28 cellular contexts compared by ENCODE assay signal in genomic region chr20:47382746-47383145, GRCh38. TPM values are rescaled to one million over a fixed set of nuclear protein-coding genes. Genes with fewer than 3 reads are reported as not detected.
DNase-seq lines count a peak whose midpoint lies in the region; ATAC-seq, FAIRE-seq and TF ChIP-seq lines count a peak whose summit lies in the region.
"Had no signal": no experiment of that assay in that cellular context is flagged by ENCODE, and none has a peak within 500 bp of the region (broad histone marks: within the 10 kb centered on the region; RNA-seq: fewer than 3 reads in every experiment).

No MANE protein-coding gene starts in this region.

- peak overlapping the region; percentile 85 for H2BK120ac ChIP-seq in IMR-90 (ENCODE audit: low read depth, low read length)
- H2BK120ac ChIP-seq in neuronal stem cell (ENCODE audit: low read depth, low read length): no peak overlapping the region

- H3K18ac ChIP-seq in IMR-90 (ENCODE audit: low read depth, low read length): peak overlapping the region; percentile 91
- peak overlapping the region; percentile 53 for H3K18ac ChIP-seq in neuronal stem cell (ENCODE audit: low read length)

- no peak for TF ChIP-seq RAD21 in IMR-90 (IDR thresholded peaks at IDR 0.05; ENCODE audit: low read length)
- no peak for TF ChIP-seq RAD21 in K562 (CRISPR knock-in tag; conservative IDR thresholded peaks at IDR 0.05 in 1 of 2, IDR thresholded peaks at IDR 0.05 in 1 of 2)

- H3K9me3 Mint-ChIP-seq in Caco-2 (ENCODE audit: unreplicated experiment): peaks cover 10% of the 10 kb centered on the region

- BruUV-seq in Caco-2 (replicated peaks; lab: Mats Ljungman, UMichigan): no TSS peak
- no TSS peak for BruUV-seq in IMR-90 (replicated peaks; lab: Mats Ljungman, UMichigan)
- BruUV-seq in K562 (replicated peaks; lab: Mats Ljungman, UMichigan): no TSS peak

- no peak overlapping the region for H3K56ac ChIP-seq in IMR-90 (ENCODE audit: extremely low read depth, insufficient read depth, low read length)

- H3K4me1 ChIP-seq in Caco-2 (peaks cover 20% of the 10 kb centered on the region), IMR-90 (ENCODE audit: control insufficient read depth, insufficient read depth, low read length) (peaks cover 9% of the 10 kb centered on the region), K562 (replicated peaks in 1 of 2; ENCODE audit: control insufficient read depth in 2 of 2, insufficient read depth in 2 of 2, low read length in 2 of 2) (peaks cover 20 to 36% of the 10 kb centered on the region in 2 experiments), neuronal stem cell (ENCODE audit: control insufficient read depth in 2 of 2, insufficient read depth in 1 of 2, low read depth in 1 of 2, low read length in 2 of 2) (peaks cover 8% of the 10 kb centered on the region in 2 donors), gastrocnemius medialis (peaks cover 2 to 10% of the 10 kb centered on the region in 2 donors)

- H3K4me2 ChIP-seq in IMR-90 (ENCODE audit: low read depth, low read length) (no peak overlapping the region), K562 (ENCODE audit: insufficient read depth, low read length) (no peak overlapping the region), neuronal stem cell (ENCODE audit: insufficient read depth, low read length, poor library complexity, severe bottlenecking) (no peak overlapping the region)

- DNase-seq in Caco-2 (no peak), IMR-90 (no peak), K562 (ENCODE audit: extremely low read depth in 1 of 4, low spot score in 3 of 4) (peak in 1 of 4 experiments; percentile 47), neuronal stem cell (ENCODE audit: low spot score) (no peak), gastrocnemius medialis (no peak), urothelium cell line (ENCODE audit: low spot score) (no peak), cerebellum (ENCODE audit: low spot score) (no peak), OCI-M2 (lab: John Stamatoyannopoulos, UW; ENCODE audit: unreplicated experiment) (no peak)
- DNase-seq: activated CD4-positive, CD25-positive, alpha-beta regulatory T cell treated with anti-CD3 and anti-CD28 coated beads, Interleukin-2, amount 50 U/mL, for 72 hours; activated effector memory CD4-positive, alpha-beta T cell treated with Interleukin-2 at 50 U/mL for 16 hours; activated T-cell treated with anti-CD3 and anti-CD28 coated beads for 4 hours; effector CD4-positive, alpha-beta T cell; heart left ventricle; kidney; NCI-H1092; NCI-H187 treated with DMSO at 0.1 percent for 48 hours; NCI-H2227 treated with DMSO at 0.1 percent for 48 hours; right lobe of liver; RPMI8226; stimulated activated CD4-positive, alpha-beta T cell treated with anti-CD3 and anti-CD28 coated beads, Interleukin-12 subunit alpha, Interleukin-12 subunit beta, amount 100 ng/mL, for 4 hours; stimulated activated CD4-positive, alpha-beta T cell treated with anti-CD3 and anti-CD28 coated beads, Interleukin-4, amount 100 ng/mL, for 1 hour; T-helper 17 cell had no signal

- ATAC-seq in IMR-90 (ENCODE audit: low read depth) (no peak), K562 (no peak), gastrocnemius medialis (no peak)
- ATAC-seq: heart left ventricle, right lobe of liver, SK-N-SH treated with all-trans-retinoic acid at 6 μM for 48 hours, T-helper 17 cell had no signal

- H3K4me3 ChIP-seq in Caco-2 (ENCODE audit: low read depth, low read length) (no peak overlapping the region), IMR-90 (ENCODE audit: insufficient read depth, low read depth, low read length) (no peak overlapping the region), K562 (no peak overlapping the region), neuronal stem cell (ENCODE audit: low read length in 2 of 2) (no peak overlapping the region), gastrocnemius medialis (no peak overlapping the region)
- H3K4me3 ChIP-seq: heart left ventricle, lung, right lobe of liver had no signal

- H3K36me3 ChIP-seq in Caco-2 (ENCODE audit: control insufficient read depth, insufficient read depth, low read length) (no peaks in the 10 kb centered on the region), IMR-90 (ENCODE audit: control insufficient read depth, insufficient read depth, low read length) (no peaks in the 10 kb centered on the region), K562 (ENCODE audit: control insufficient read depth, insufficient read depth, low read length) (no peaks in the 10 kb centered on the region), neuronal stem cell (replicated peaks in 1 of 2; ENCODE audit: control insufficient read depth in 2 of 2, insufficient read depth in 2 of 2, low read length in 2 of 2) (no peaks in the 10 kb centered on the region), gastrocnemius medialis (no peaks in the 10 kb centered on the region)
- H3K36me3 ChIP-seq: heart left ventricle, right lobe of liver had no signal

- H3K9me1 ChIP-seq in IMR-90 (ENCODE audit: insufficient read depth, low read length) (peaks cover 17% of the 10 kb centered on the region), K562 (ENCODE audit: control insufficient read depth, insufficient read depth, low read length) (no peaks in the 10 kb centered on the region)

- H4K91ac ChIP-seq in IMR-90 (ENCODE audit: insufficient read depth, low read depth, low read length) (peak overlapping the region; percentile 82), neuronal stem cell (ENCODE audit: low read depth, low read length, poor library complexity) (no peak overlapping the region)

- peaks cover 13% of the 10 kb centered on the region for H3K36me3 Mint-ChIP-seq in Caco-2 (ENCODE audit: insufficient read depth, unreplicated experiment)
- H3K36me3 Mint-ChIP-seq: brain had no signal

- peaks cover 19% of the 10 kb centered on the region for H3K79me2 ChIP-seq in K562 (ENCODE audit: control insufficient read depth, insufficient read depth, low read length)

- in situ Hi-C loops in IMR-90 (cut with MboI; ENCODE audit: low sequenced_read_pairs): loop anchor here (5.0 kb wide), 4 partner anchors 105 to 625 kb away; no protein-coding TSS in a partner anchor
- in situ Hi-C loops in K562 (cut with MboI): loop anchor here (5.0 to 25.0 kb wide), 2 partner anchors 75 to 620 kb away; no protein-coding TSS in a partner anchor
- in situ Hi-C loops in gastrocnemius medialis (cut with MboI; ENCODE audit: low sequenced_read_pairs in 4 of 4): loop anchor here (5.0 to 25.0 kb wide), 6 partner anchors 105 to 628 kb away; no protein-coding TSS in a partner anchor

- peaks cover 25% of the 10 kb centered on the region for H3K4me1 Mint-ChIP-seq in Caco-2 (ENCODE audit: low read depth, unreplicated experiment)

- CTCF ChIA-PET in Caco-2 (lab: Charles Lee): interaction anchor here (0.7 to 5.8 kb wide), 15 partner anchors 25 to 238 kb away, joined by 3 to 306 read pairs (median 15); partner anchors contain the start of gene ZMYND8
- CTCF ChIA-PET in IMR-90 (lab: Yijun Ruan, JAX): interaction anchor here (0.7 to 4.3 kb wide), 3 partner anchors 24 to 110 kb away, joined by 3 to 101 read pairs (median 4); no protein-coding TSS in a partner anchor
- CTCF ChIA-PET in K562 (lab: Yijun Ruan, JAX; ENCODE audit: low intra/inter-chr PET ratio): interaction anchor here (1.2 to 3.0 kb wide), 5 partner anchors 86 to 238 kb away, joined by 6 to 73 read pairs (median 24); no protein-coding TSS in a partner anchor

- peak overlapping the region; percentile 71 for H2AFZ ChIP-seq in IMR-90 (replicated peaks; ENCODE audit: low read length, poor library complexity)
- H2AFZ ChIP-seq in K562 (ENCODE audit: low read depth, low read length): peak overlapping the region; percentile 32
- peak overlapping the region; percentile 31 for H2AFZ ChIP-seq in neuronal stem cell (ENCODE audit: low read length)

- peak overlapping the region; percentile 81 for H4K5ac ChIP-seq in IMR-90 (ENCODE audit: low read depth, low read length)

- H3K27ac Mint-ChIP-seq in Caco-2 (ENCODE audit: unreplicated experiment): peak overlapping the region; percentile 70
- H3K27ac Mint-ChIP-seq: brain, progenitor cell of endocrine pancreas, T-helper 17 cell had no signal

- no peak overlapping the region for H3K4me3 Mint-ChIP-seq in Caco-2 (ENCODE audit: unreplicated experiment)
- H3K4me3 Mint-ChIP-seq: brain, T-helper 17 cell had no signal

- H2AK9ac ChIP-seq in IMR-90 (replicated peaks; ENCODE audit: low read depth, low read length, poor library complexity): peak overlapping the region; percentile 7

- H3K27ac ChIP-seq in IMR-90 (ENCODE audit: insufficient read depth, low read length) (peak overlapping the region; percentile 6; the same call in 1 of the 2 replicates), K562 (ENCODE audit: extremely low read depth, low read depth, low read length) (peak overlapping the region; percentile 45; the same call in 1 of the 3 replicates), neuronal stem cell (replicated peaks; ENCODE audit: low read length) (no peak overlapping the region), gastrocnemius medialis (no peak overlapping the region)
- H3K27ac ChIP-seq: C4-2B, epithelial cell of prostate, right lobe of liver had no signal

- H2BK5ac ChIP-seq in IMR-90 (ENCODE audit: low read depth, low read length, poor library complexity, severe bottlenecking): peak overlapping the region; percentile 46
- H2BK5ac ChIP-seq in neuronal stem cell (ENCODE audit: low read length): no peak overlapping the region

- POLR2A ChIA-PET in Caco-2 (lab: Charles Lee) (interaction anchor here (0.6 to 6.1 kb wide), 3 partner anchors 23 to 230 kb away, joined by 4 to 114 read pairs (median 6); partner anchors contain the start of gene ZMYND8), IMR-90 (lab: Charles Lee; ENCODE audit: unreplicated experiment) (interaction anchor here (0.6 to 0.7 kb wide), 2 partner anchors 25 to 51 kb away, joined by 8 to 14 read pairs; no protein-coding TSS in a partner anchor), K562 (lab: Yijun Ruan, JAX) (interaction anchor here (0.7 to 2.3 kb wide), 5 partner anchors 22 to 146 kb away, joined by 3 to 6 read pairs (median 4); partner anchors contain the start of gene ZMYND8)

- no peaks in the 10 kb centered on the region for H3K27me3 Mint-ChIP-seq in Caco-2 (ENCODE audit: insufficient read depth, unreplicated experiment)
- H3K27me3 Mint-ChIP-seq: brain, progenitor cell of endocrine pancreas, T-helper 17 cell had no signal

- H2BK15ac ChIP-seq in IMR-90 (ENCODE audit: low read depth, low read length): peak overlapping the region; percentile 96
- peak overlapping the region; percentile 49 for H2BK15ac ChIP-seq in neuronal stem cell (ENCODE audit: low read length)

- dilution Hi-C loops in IMR-90 (cut with HindIII; ENCODE audit: low sequenced_read_pairs, unreplicated experiment): loop anchor here (25.0 kb wide), 1 partner anchor 120 kb away; no protein-coding TSS in a partner anchor

- FAIRE-seq in K562 (lab: Jason Lieb, UNC): peak; percentile 56
- FAIRE-seq in urothelium cell line (lab: Jason Lieb, UNC): no peak
- FAIRE-seq: kidney had no signal

- H2AK5ac ChIP-seq in IMR-90 (ENCODE audit: low read depth, low read length) (peak overlapping the region; percentile 85), neuronal stem cell (ENCODE audit: low read depth, low read length) (peak overlapping the region; percentile 7)

- peak overlapping the region; percentile 14 for H2BK12ac ChIP-seq in neuronal stem cell (ENCODE audit: low read length)

- H2BK20ac ChIP-seq in IMR-90 (ENCODE audit: low read depth, low read length): peak overlapping the region; percentile 89; the same call in 1 of the 2 replicates

- peak overlapping the region; percentile 60 to 82 for H4K8ac ChIP-seq in IMR-90 (ENCODE audit: low read depth in 2 of 2, low read length in 2 of 2)
- H4K8ac ChIP-seq in neuronal stem cell (ENCODE audit: low read depth, low read length): no peak overlapping the region

- no peak for TF ChIP-seq EP300 in K562 (IDR thresholded peaks at IDR 0.05; ENCODE audit: low read length)

- H3K9ac ChIP-seq in IMR-90 (ENCODE audit: low read depth, low read length) (0 out of 2 replicates have a peak overlapping the region, but pooled peaks have one; percentile 4), K562 (ENCODE audit: insufficient read depth in 1 of 2, low read depth in 2 of 2, low read length in 2 of 2) (peak overlapping the region; percentile 28 to 54; a peak in 3 of 4 replicates), neuronal stem cell (ENCODE audit: low read depth, low read length, poor library complexity) (no peak overlapping the region)

- H3K9me3 ChIP-seq in Caco-2: no peaks in the 10 kb centered on the region
- no peaks in the 10 kb centered on the region for H3K9me3 ChIP-seq in IMR-90 (ENCODE audit: control insufficient read depth, insufficient read depth, low read length)
- H3K9me3 ChIP-seq in K562 (replicated peaks; ENCODE audit: control insufficient read depth, insufficient read depth, low read depth, low read length): no peaks in the 10 kb centered on the region
- no peaks in the 10 kb centered on the region for H3K9me3 ChIP-seq in neuronal stem cell (replicated peaks in 1 of 2; ENCODE audit: control insufficient read depth in 2 of 2, insufficient read depth in 1 of 2, low read depth in 1 of 2, low read length in 2 of 2)
- H3K9me3 ChIP-seq in gastrocnemius medialis: no peaks in the 10 kb centered on the region
- H3K9me3 ChIP-seq: heart left ventricle, right lobe of liver had no signal

- H3K27me3 ChIP-seq in Caco-2 (replicated peaks; ENCODE audit: control insufficient read depth, insufficient read depth, low read length) (no peaks in the 10 kb centered on the region), IMR-90 (ENCODE audit: control insufficient read depth, insufficient read depth, low read length) (no peaks in the 10 kb centered on the region), K562 (ENCODE audit: control insufficient read depth in 2 of 2, insufficient read depth in 2 of 2, low read length in 2 of 2) (no peaks in the 10 kb centered on the region), neuronal stem cell (ENCODE audit: control insufficient read depth in 3 of 3, insufficient read depth in 3 of 3, low read depth in 1 of 3, low read length in 3 of 3) (no peaks in the 10 kb centered on the region), gastrocnemius medialis (no peaks in the 10 kb centered on the region)
- H3K27me3 ChIP-seq: heart left ventricle, right lobe of liver had no signal

- TF ChIP-seq CTCF in Caco-2 (IDR thresholded peaks at IDR 0.05; ENCODE audit: insufficient read depth in 1 of 2, low read depth in 1 of 2, low read length in 1 of 2, severe bottlenecking in 1 of 2, unreplicated experiment in 1 of 2) (no peak), IMR-90 (conservative IDR thresholded peaks at IDR 0.05; ENCODE audit: low read depth, low read length) (no peak), K562 (IDR thresholded peaks at IDR 0.05 in 2 of 3, conservative IDR thresholded peaks at IDR 0.05 in 1 of 3; ENCODE audit: insufficient read depth in 2 of 3, low read depth in 1 of 3, low read length in 3 of 3) (no peak), gastrocnemius medialis (IDR thresholded peaks at IDR 0.05 in 4 of 5, conservative IDR thresholded peaks at IDR 0.05 in 1 of 5) (no peak)

- WGBS in IMR-90 (ENCODE audit: extremely low coverage in 2 of 2, insufficient read length in 1 of 2), 2 experiments: 80% methylated on average over 2 of the region's 3 CpGs; no CpG with 5 or more reads in 1 of the 2 experiments
- 54% methylated on average over 3 of the region's 3 CpGs for WGBS in K562 (ENCODE audit: insufficient coverage, low coverage, missing lambda C conversion rate)
- no CpG with 5 or more reads among the region's 3 CpGs for WGBS in neuronal stem cell (ENCODE audit: extremely low coverage in 2 of 2, insufficient read length in 2 of 2, insufficient replicate concordance in 1 of 2), 2 donors

- H3K4ac ChIP-seq in IMR-90 (ENCODE audit: low read depth, low read length): peak overlapping the region; percentile 88
- no peak overlapping the region for H3K4ac ChIP-seq in neuronal stem cell (ENCODE audit: low read length)

- intact Hi-C loops in Caco-2 (cut with micrococcal nuclease; ENCODE audit: unreplicated experiment) (loop anchor here (5.0 kb wide), 2 partner anchors 40 to 635 kb away; no protein-coding TSS in a partner anchor), IMR-90 (cut with micrococcal nuclease) (no loop called here), K562 (cut with micrococcal nuclease) (loop anchor here (5.0 kb wide), 2 partner anchors 65 to 630 kb away; no protein-coding TSS in a partner anchor), gastrocnemius medialis (cut with DNase I; ENCODE audit: low total_unique reads) (loop anchor here (10.0 kb wide), 1 partner anchor 628 kb away; no protein-coding TSS in a partner anchor)

- TF ChIP-seq POLR2A in IMR-90 (IDR thresholded peaks at IDR 0.05; ENCODE audit: low read depth, low read length) (no peak), K562 (conservative IDR thresholded peaks at IDR 0.05) (no peak), gastrocnemius medialis (IDR thresholded peaks at IDR 0.05) (no peak)

- H3K79me1 ChIP-seq in IMR-90 (ENCODE audit: low read depth in 1 of 2, low read length in 2 of 2) (no peaks in the 10 kb centered on the region), neuronal stem cell (ENCODE audit: low read depth, low read length) (no peaks in the 10 kb centered on the region)

- H3K14ac ChIP-seq in IMR-90 (replicated peaks; ENCODE audit: low read depth, low read length) (peak overlapping the region; percentile 27), neuronal stem cell (ENCODE audit: low read length) (no peak overlapping the region)

- H4K20me1 ChIP-seq in IMR-90 (ENCODE audit: insufficient read depth, low read length) (no peaks in the 10 kb centered on the region), K562 (replicated peaks; ENCODE audit: control insufficient read depth, insufficient read depth, low read length) (no peaks in the 10 kb centered on the region)

- H3K23ac ChIP-seq in IMR-90 (ENCODE audit: low read depth, low read length) (peak overlapping the region; percentile 80; the same call in 1 of the 2 replicates), neuronal stem cell (ENCODE audit: low read depth, low read length, poor library complexity) (no peak overlapping the region)

RNA-seq across cellular contexts. Expression of gene ZMYND8, which starts 26.2 kb away (rescaled TPM):
- 180 and 194 TPM in 2 replicates for total RNA-seq in Caco-2 (2022)
- 23.6 and 24.0 TPM in 2 replicates for total RNA-seq in IMR-90 (2012; rRNA removed)
- 28.2 and 28.3 TPM in 2 replicates for polyA plus RNA-seq in IMR-90 (2012; rRNA removed)
- 12.6 and 14.1 TPM in 2 replicates for polyA plus RNA-seq in IMR-90 (2012; cell fraction: cytosol; rRNA removed)
- polyA plus RNA-seq in IMR-90 (2012; cell fraction: nucleus; rRNA removed; ENCODE audit: low replicate concordance): 43.6 and 72.5 TPM in 2 replicates
- total RNA-seq in K562 (2011; cell fraction: chromatin; rRNA removed; ENCODE audit: low replicate concordance): 399 and 515 TPM in 2 replicates
- 184 and 194 TPM in 2 replicates for total RNA-seq in K562 (2011; cell fraction: nucleolus; rRNA removed)
- 232 and 241 TPM in 2 replicates for total RNA-seq in K562 (2011; cell fraction: nucleoplasm; rRNA removed)
- 51.8 and 62.6 TPM in 2 replicates for total RNA-seq in K562 (2014; rRNA removed)
- 71.9 and 79.2 TPM in 2 replicates for total RNA-seq in K562 (2014; rRNA removed; fragmentation: Illumina TruSeq; extraction: Trizol)
- 65.3 and 67.3 TPM in 2 replicates for total RNA-seq in K562 (2015; rRNA removed; fragmentation: Illumina TruSeq; extraction: Trizol)
- total RNA-seq in K562 (2021): 129 and 148 TPM in 2 replicates
- polyA plus RNA-seq in K562 (2011; rRNA removed): 80.8 and 95.0 TPM in 2 replicates
- 42.9 and 46.7 TPM in 2 replicates for polyA plus RNA-seq in K562 (2011; cell fraction: cytosol; rRNA removed)
- polyA plus RNA-seq in K562 (2011; cell fraction: nucleus; rRNA removed): 147 and 184 TPM in 2 replicates
- polyA plus RNA-seq in K562 (2012): 48.4 and 62.9 TPM in 2 replicates
- 97.2 and 121 TPM in 2 replicates for polyA plus RNA-seq in K562 (2014; fragmentation: Illumina TruSeq; extraction: Trizol)
- polyA plus RNA-seq in K562 (2014; fragmentation: Nextera tagmentation; extraction: Ambion mirVana): 10 to 100 TPM; 31.8 to 58.0 TPM
- 63.9 and 79.5 TPM in 2 replicates for polyA plus RNA-seq in K562 (2014; rRNA removed)
- polyA minus RNA-seq in K562 (2011; rRNA and poly(A)+ RNA removed): 140 and 160 TPM in 2 replicates
- 71.6 and 73.2 TPM in 2 replicates for polyA minus RNA-seq in K562 (2011; cell fraction: cytosol; rRNA and poly(A)+ RNA removed)
- polyA minus RNA-seq in K562 (2011; cell fraction: nucleus; rRNA and poly(A)+ RNA removed): 125 and 198 TPM in 2 replicates
- polyA plus RNA-seq in neuronal stem cell (2013, experiment 1 of 2): 44.7 TPM
- 45.0 TPM for polyA plus RNA-seq in neuronal stem cell (2013, experiment 2 of 2)
- total RNA-seq in gastrocnemius medialis: 10 to 100 TPM; 15.1 to 32.2 (median 19.7) TPM
- 39.7 TPM for total RNA-seq in cerebellum

Comparison
In these comparisons a context has a peak if more than half of its experiments do, and no peak if none do; other contexts are left out.
1. H3K27ac ChIP-seq: peak in IMR-90 (single experiment) and K562 (single experiment); none in neuronal stem cell (single experiment) and gastrocnemius medialis (0 of 4).
2. Peak in every context shown above with its lines, with median percentiles within 50 percentile points of each other: H2AFZ ChIP-seq.